Comparison of ENCODE assay signal across 21 cellular contexts in genomic region chr2:182606728-182607681, GRCh38.
A peak's percentile ranks its signal among the peaks of the same experiment; 100 is the strongest.
DNase-seq lines count a peak whose midpoint lies in the region; ATAC-seq and TF ChIP-seq lines count a peak whose summit lies in the region.
"Had no signal": no experiment of that assay in that cellular context is flagged by ENCODE, and none has a peak within 500 bp of the region (broad histone marks: within the 10 kb centered on the region; RNA-seq: fewer than 3 reads in every experiment).

No MANE protein-coding gene starts in this region.

- H3K27ac Mint-ChIP-seq in endodermal cell, result no peak overlapping the region
- H3K27ac Mint-ChIP-seq: activated CD4-positive, alpha-beta T cell treated with anti-CD3 and anti-CD28 coated beads for 36 hours; activated naive CD8-positive, alpha-beta T cell; effector memory CD8-positive, alpha-beta T cell; naive thymus-derived CD8-positive, alpha-beta T cell had no signal

- H3K4me3 Mint-ChIP-seq in endodermal cell, result no peak overlapping the region
- H3K4me3 Mint-ChIP-seq: activated CD4-positive, alpha-beta T cell treated with anti-CD3 and anti-CD28 coated beads for 36 hours; activated naive CD8-positive, alpha-beta T cell; effector memory CD8-positive, alpha-beta T cell; naive thymus-derived CD8-positive, alpha-beta T cell had no signal

- H3K9me3 Mint-ChIP-seq in endodermal cell, result peaks cover 10% of the 10 kb centered on the region
- H3K9me3 Mint-ChIP-seq: effector memory CD8-positive, alpha-beta T cell had no signal

- no peaks in the 10 kb centered on the region for H4K20me1 ChIP-seq in GM23248 (ENCODE audit: insufficient read depth)

- H3K4me1 Mint-ChIP-seq in endodermal cell, result no peaks in the 10 kb centered on the region
- H3K4me1 Mint-ChIP-seq: activated CD4-positive, alpha-beta T cell treated with anti-CD3 and anti-CD28 coated beads for 36 hours; naive thymus-derived CD8-positive, alpha-beta T cell had no signal

- no peaks in the 10 kb centered on the region for H3K36me3 ChIP-seq in GM23248 (ENCODE audit: low read depth)
- H3K36me3 ChIP-seq in endodermal cell (ENCODE audit: control insufficient read depth, insufficient read depth, low read length), result no peaks in the 10 kb centered on the region
- H3K36me3 ChIP-seq: cardiac muscle cell, lower lobe of right lung, thoracic aorta had no signal

- no peak overlapping the region for H2AFZ ChIP-seq in GM23248

- no peak for TF ChIP-seq CTCF in endodermal cell (conservative IDR thresholded peaks at IDR 0.05)

- in situ Hi-C loops in GM23248 (cut with MboI), result no loop called here

- H3K79me2 ChIP-seq in GM23248 (ENCODE audit: insufficient read depth), result no peaks in the 10 kb centered on the region

- H3K9me2 ChIP-seq in GM23248 (ENCODE audit: insufficient read depth), result no peaks in the 10 kb centered on the region

- ATAC-seq in GM18861 (IDR thresholded peaks at IDR 0.05; ENCODE audit: unreplicated experiment) (peak; percentile 52), GM21528 (IDR thresholded peaks at IDR 0.05; ENCODE audit: low FRiP score, unreplicated experiment) (peak; percentile 83), HG03354 (IDR thresholded peaks at IDR 0.05; ENCODE audit: poor library complexity, severe bottlenecking, unreplicated experiment) (peak; percentile 72), HG03469 (IDR thresholded peaks at IDR 0.05; ENCODE audit: unreplicated experiment) (no peak)
- ATAC-seq: activated CD4-positive, alpha-beta T cell treated with anti-CD3 and anti-CD28 coated beads for 36 hours; effector memory CD8-positive, alpha-beta T cell; lower lobe of right lung; naive thymus-derived CD8-positive, alpha-beta T cell had no signal

- no peaks in the 10 kb centered on the region for H3K36me3 Mint-ChIP-seq in endodermal cell (ENCODE audit: low read depth)
- H3K36me3 Mint-ChIP-seq: activated naive CD8-positive, alpha-beta T cell; naive thymus-derived CD8-positive, alpha-beta T cell had no signal

- DNase-seq in UCSD-AML1 (lab: John Stamatoyannopoulos, UW; ENCODE audit: unreplicated experiment) (peak; percentile 3), GM23248 (no peak), endodermal cell (no peak), cerebellar nuclear complex (lab: John Stamatoyannopoulos, UW) (no peak)
- DNase-seq: activated CD4-positive, alpha-beta T cell treated with anti-CD3 and anti-CD28 coated beads for 36 hours; activated T-cell treated with anti-CD3 and anti-CD28 coated beads for 4 hours; effector memory CD8-positive, alpha-beta T cell; foreskin melanocyte; GOT3; KBM-7; lower lobe of right lung; naive thymus-derived CD8-positive, alpha-beta T cell; NCI-H1436 treated with DMSO at 0.1 percent for 48 hours; NCI-H446 had no signal

- H3K27ac ChIP-seq in GM23248 (no peak overlapping the region), endodermal cell (ENCODE audit: low read depth, low read length) (no peak overlapping the region)
- H3K27ac ChIP-seq: cardiac muscle cell, lower lobe of right lung, thoracic aorta had no signal

- H3K9me3 ChIP-seq in GM23248 (ENCODE audit: low read depth) (no peaks in the 10 kb centered on the region), endodermal cell (ENCODE audit: control insufficient read depth, low read length) (no peaks in the 10 kb centered on the region)
- H3K9me3 ChIP-seq: lower lobe of right lung, thoracic aorta had no signal

- 87 to 91% methylated on average over 8 of the region's 8 CpGs for WGBS in GM23248 (ENCODE audit: low coverage in 1 of 2, low lambda C conversion rate in 2 of 2, missing lambda C conversion rate in 2 of 2), 2 experiments
- WGBS in endodermal cell (ENCODE audit: insufficient coverage in 1 of 2, insufficient read length in 1 of 2), 2 experiments, result 91 to 100% methylated on average over 3 to 8 of the region's 8 CpGs

- H3K27me3 Mint-ChIP-seq in endodermal cell (ENCODE audit: insufficient read depth), result no peaks in the 10 kb centered on the region
- H3K27me3 Mint-ChIP-seq: effector memory CD8-positive, alpha-beta T cell had no signal

- H3K4me2 ChIP-seq in GM23248 (ENCODE audit: unreplicated experiment), result no peak overlapping the region

- H3K4me3 ChIP-seq in GM23248 (no peak overlapping the region), endodermal cell (ENCODE audit: low read length) (no peak overlapping the region)
- H3K4me3 ChIP-seq: cardiac muscle cell, lower lobe of right lung, thoracic aorta had no signal

- no peaks in the 10 kb centered on the region for H3F3A ChIP-seq in GM23248 (ENCODE audit: insufficient read depth)

- H3K27me3 ChIP-seq in GM23248 (replicated peaks; ENCODE audit: insufficient read depth) (no peaks in the 10 kb centered on the region), endodermal cell (ENCODE audit: control insufficient read depth, insufficient read depth, low read length, poor library complexity, severe bottlenecking) (no peaks in the 10 kb centered on the region)
- H3K27me3 ChIP-seq: cardiac muscle cell had no signal

- H3K4me1 ChIP-seq in GM23248 (ENCODE audit: insufficient read depth) (no peaks in the 10 kb centered on the region), endodermal cell (ENCODE audit: control insufficient read depth, insufficient read depth, low read length) (no peaks in the 10 kb centered on the region)
- H3K4me1 ChIP-seq: lower lobe of right lung had no signal

- no peak overlapping the region for H3K9ac ChIP-seq in GM23248
- H3K9ac ChIP-seq in endodermal cell (ENCODE audit: extremely low read depth, low read length, poor library complexity, severe bottlenecking), result no peak overlapping the region
